In the genomic region with DNA sequence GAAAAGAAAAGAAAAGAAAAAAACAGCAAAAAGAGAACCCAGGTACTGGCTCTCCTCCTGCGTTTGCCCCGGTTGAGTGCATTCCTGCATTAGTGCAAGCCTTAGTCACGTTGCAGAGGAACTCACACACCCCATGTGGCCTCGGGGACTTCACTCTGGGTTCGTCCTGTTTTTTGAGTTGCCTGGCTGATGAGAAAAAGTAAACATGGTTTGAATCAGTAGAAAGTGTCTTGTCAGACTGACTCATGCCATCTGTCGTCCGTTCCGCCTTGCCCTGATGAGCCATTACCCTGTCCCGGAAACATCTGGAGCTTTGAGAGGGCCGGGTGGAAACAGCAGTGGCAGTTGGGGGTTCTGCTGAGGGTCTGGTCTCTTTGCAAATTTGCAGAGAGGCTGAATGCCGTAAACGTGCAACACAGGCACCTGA, we compare ENCODE assay signal across 1 cellular context.
TF ChIP-seq lines count a peak whose summit lies in the region.

No MANE protein-coding gene starts in this region.

TF ChIP-seq in HepG2, 621 proteins besides CTCF, POLR2A, EP300 and RAD21 (continued from another document):
- TF ChIP-seq, protein P1, sequence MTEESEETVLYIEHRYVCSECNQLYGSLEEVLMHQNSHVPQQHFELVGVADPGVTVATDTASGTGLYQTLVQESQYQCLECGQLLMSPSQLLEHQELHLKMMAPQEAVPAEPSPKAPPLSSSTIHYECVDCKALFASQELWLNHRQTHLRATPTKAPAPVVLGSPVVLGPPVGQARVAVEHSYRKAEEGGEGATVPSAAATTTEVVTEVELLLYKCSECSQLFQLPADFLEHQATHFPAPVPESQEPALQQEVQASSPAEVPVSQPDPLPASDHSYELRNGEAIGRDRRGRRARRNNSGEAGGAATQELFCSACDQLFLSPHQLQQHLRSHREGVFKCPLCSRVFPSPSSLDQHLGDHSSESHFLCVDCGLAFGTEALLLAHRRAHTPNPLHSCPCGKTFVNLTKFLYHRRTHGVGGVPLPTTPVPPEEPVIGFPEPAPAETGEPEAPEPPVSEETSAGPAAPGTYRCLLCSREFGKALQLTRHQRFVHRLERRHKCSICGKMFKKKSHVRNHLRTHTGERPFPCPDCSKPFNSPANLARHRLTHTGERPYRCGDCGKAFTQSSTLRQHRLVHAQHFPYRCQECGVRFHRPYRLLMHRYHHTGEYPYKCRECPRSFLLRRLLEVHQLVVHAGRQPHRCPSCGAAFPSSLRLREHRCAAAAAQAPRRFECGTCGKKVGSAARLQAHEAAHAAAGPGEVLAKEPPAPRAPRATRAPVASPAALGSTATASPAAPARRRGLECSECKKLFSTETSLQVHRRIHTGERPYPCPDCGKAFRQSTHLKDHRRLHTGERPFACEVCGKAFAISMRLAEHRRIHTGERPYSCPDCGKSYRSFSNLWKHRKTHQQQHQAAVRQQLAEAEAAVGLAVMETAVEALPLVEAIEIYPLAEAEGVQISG (CRISPR knock-in tag; IDR thresholded peaks at IDR 0.05): no peak
- TF ChIP-seq, protein P2, sequence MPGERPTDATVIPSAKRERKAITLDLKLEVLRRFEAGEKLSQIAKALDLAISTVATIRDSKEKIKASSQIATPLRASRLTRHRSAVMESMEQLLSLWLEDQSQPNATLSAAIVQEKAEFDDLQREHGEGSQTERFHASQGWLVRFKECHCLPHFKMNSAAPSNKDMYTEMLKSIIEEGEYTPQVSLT (CRISPR knock-in tag; IDR thresholded peaks at IDR 0.05; ENCODE audit: borderline replicate concordance, low read depth): no peak
- peak; percentile 53; the same call in 1 of the 2 replicates for TF ChIP-seq MXD4 (CRISPR knock-in tag; IDR thresholded peaks at IDR 0.05)
- peak; percentile 79 for TF ChIP-seq ELF3 (CRISPR knock-in tag; IDR thresholded peaks at IDR 0.05)
- TF ChIP-seq, protein P3, sequence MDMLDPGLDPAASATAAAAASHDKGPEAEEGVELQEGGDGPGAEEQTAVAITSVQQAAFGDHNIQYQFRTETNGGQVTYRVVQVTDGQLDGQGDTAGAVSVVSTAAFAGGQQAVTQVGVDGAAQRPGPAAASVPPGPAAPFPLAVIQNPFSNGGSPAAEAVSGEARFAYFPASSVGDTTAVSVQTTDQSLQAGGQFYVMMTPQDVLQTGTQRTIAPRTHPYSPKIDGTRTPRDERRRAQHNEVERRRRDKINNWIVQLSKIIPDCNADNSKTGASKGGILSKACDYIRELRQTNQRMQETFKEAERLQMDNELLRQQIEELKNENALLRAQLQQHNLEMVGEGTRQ (IDR thresholded peaks at IDR 0.05; ENCODE audit: low read depth, low read length): no peak
- TF ChIP-seq, protein P3 (CRISPR knock-in tag; IDR thresholded peaks at IDR 0.05; ENCODE audit: borderline replicate concordance): no peak
- TF ChIP-seq, protein P4, sequence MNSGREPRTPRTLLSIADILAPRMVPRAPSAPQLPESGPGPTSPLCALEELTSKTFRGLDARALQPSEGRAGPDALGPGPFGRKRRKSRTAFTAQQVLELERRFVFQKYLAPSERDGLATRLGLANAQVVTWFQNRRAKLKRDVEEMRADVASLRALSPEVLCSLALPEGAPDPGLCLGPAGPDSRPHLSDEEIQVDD (CRISPR knock-in tag; IDR thresholded peaks at IDR 0.05; ENCODE audit: borderline replicate concordance): no peak
- TF ChIP-seq, protein P5, sequence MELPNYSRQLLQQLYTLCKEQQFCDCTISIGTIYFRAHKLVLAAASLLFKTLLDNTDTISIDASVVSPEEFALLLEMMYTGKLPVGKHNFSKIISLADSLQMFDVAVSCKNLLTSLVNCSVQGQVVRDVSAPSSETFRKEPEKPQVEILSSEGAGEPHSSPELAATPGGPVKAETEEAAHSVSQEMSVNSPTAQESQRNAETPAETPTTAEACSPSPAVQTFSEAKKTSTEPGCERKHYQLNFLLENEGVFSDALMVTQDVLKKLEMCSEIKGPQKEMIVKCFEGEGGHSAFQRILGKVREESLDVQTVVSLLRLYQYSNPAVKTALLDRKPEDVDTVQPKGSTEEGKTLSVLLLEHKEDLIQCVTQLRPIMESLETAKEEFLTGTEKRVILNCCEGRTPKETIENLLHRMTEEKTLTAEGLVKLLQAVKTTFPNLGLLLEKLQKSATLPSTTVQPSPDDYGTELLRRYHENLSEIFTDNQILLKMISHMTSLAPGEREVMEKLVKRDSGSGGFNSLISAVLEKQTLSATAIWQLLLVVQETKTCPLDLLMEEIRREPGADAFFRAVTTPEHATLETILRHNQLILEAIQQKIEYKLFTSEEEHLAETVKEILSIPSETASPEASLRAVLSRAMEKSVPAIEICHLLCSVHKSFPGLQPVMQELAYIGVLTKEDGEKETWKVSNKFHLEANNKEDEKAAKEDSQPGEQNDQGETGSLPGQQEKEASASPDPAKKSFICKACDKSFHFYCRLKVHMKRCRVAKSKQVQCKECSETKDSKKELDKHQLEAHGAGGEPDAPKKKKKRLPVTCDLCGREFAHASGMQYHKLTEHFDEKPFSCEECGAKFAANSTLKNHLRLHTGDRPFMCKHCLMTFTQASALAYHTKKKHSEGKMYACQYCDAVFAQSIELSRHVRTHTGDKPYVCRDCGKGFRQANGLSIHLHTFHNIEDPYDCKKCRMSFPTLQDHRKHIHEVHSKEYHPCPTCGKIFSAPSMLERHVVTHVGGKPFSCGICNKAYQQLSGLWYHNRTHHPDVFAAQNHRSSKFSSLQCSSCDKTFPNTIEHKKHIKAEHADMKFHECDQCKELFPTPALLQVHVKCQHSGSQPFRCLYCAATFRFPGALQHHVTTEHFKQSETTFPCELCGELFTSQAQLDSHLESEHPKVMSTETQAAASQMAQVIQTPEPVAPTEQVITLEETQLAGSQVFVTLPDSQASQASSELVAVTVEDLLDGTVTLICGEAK (IDR thresholded peaks at IDR 0.05): no peak
- TF ChIP-seq, protein P5 (CRISPR knock-in tag; IDR thresholded peaks at IDR 0.05): no peak
- 0 out of 2 replicates have a peak, but pooled peaks have one; percentile 27 for TF ChIP-seq KMT2A (CRISPR knock-in tag; IDR thresholded peaks at IDR 0.05)
- no peak for TF ChIP-seq ZFP82 (CRISPR knock-in tag; IDR thresholded peaks at IDR 0.05; ENCODE audit: borderline replicate concordance)
- no peak for TF ChIP-seq SNRNP70 (IDR thresholded peaks at IDR 0.05; ENCODE audit: low read depth, low read length)
- TF ChIP-seq SYNCRIP (IDR thresholded peaks at IDR 0.05; ENCODE audit: insufficient read depth, low read depth, low read length): no peak
- TF ChIP-seq GATAD1 (CRISPR knock-in tag; IDR thresholded peaks at IDR 0.05): no peak
- no peak for TF ChIP-seq NR2C2 (CRISPR knock-in tag; IDR thresholded peaks at IDR 0.05; ENCODE audit: borderline replicate concordance)
- no peak for TF ChIP-seq EHMT2 (IDR thresholded peaks at IDR 0.05; ENCODE audit: borderline replicate concordance, low read depth, low read length)
- no peak for TF ChIP-seq ZNF33A (CRISPR knock-in tag; IDR thresholded peaks at IDR 0.05; ENCODE audit: borderline replicate concordance)
- TF ChIP-seq NR2F2 (IDR thresholded peaks at IDR 0.05; ENCODE audit: borderline replicate concordance, low read depth): no peak
- TF ChIP-seq ZFP62 (CRISPR knock-in tag; IDR thresholded peaks at IDR 0.05): no peak
- TF ChIP-seq, protein P6, sequence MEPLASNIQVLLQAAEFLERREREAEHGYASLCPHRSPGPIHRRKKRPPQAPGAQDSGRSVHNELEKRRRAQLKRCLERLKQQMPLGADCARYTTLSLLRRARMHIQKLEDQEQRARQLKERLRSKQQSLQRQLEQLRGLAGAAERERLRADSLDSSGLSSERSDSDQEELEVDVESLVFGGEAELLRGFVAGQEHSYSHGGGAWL (CRISPR knock-in tag; IDR thresholded peaks at IDR 0.05): no peak
- no peak for TF ChIP-seq GTF2F1 (IDR thresholded peaks at IDR 0.05; ENCODE audit: low read length)
- no peak for TF ChIP-seq AGO1 (IDR thresholded peaks at IDR 0.05; ENCODE audit: low read depth, low read length, poor library complexity, severe bottlenecking)
- TF ChIP-seq ZNF720 (CRISPR knock-in tag; IDR thresholded peaks at IDR 0.05): no peak
- TF ChIP-seq TOE1 (CRISPR knock-in tag; IDR thresholded peaks at IDR 0.05): no peak
- TF ChIP-seq, protein P7, sequence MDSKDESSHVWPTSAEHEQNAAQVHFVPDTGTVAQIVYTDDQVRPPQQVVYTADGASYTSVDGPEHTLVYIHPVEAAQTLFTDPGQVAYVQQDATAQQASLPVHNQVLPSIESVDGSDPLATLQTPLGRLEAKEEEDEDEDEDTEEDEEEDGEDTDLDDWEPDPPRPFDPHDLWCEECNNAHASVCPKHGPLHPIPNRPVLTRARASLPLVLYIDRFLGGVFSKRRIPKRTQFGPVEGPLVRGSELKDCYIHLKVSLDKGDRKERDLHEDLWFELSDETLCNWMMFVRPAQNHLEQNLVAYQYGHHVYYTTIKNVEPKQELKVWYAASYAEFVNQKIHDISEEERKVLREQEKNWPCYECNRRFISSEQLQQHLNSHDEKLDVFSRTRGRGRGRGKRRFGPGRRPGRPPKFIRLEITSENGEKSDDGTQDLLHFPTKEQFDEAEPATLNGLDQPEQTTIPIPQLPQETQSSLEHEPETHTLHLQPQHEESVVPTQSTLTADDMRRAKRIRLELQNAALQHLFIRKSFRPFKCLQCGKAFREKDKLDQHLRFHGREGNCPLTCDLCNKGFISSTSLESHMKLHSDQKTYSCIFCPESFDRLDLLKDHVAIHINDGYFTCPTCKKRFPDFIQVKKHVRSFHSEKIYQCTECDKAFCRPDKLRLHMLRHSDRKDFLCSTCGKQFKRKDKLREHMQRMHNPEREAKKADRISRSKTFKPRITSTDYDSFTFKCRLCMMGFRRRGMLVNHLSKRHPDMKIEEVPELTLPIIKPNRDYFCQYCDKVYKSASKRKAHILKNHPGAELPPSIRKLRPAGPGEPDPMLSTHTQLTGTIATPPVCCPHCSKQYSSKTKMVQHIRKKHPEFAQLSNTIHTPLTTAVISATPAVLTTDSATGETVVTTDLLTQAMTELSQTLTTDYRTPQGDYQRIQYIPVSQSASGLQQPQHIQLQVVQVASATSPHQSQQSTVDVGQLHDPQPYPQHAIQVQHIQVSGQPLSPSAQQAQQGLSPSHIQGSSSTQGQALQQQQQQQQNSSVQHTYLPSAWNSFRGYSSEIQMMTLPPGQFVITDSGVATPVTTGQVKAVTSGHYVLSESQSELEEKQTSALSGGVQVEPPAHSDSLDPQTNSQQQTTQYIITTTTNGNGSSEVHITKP (CRISPR knock-in tag; IDR thresholded peaks at IDR 0.05; ENCODE audit: low read depth): no peak
- TF ChIP-seq, protein P8, sequence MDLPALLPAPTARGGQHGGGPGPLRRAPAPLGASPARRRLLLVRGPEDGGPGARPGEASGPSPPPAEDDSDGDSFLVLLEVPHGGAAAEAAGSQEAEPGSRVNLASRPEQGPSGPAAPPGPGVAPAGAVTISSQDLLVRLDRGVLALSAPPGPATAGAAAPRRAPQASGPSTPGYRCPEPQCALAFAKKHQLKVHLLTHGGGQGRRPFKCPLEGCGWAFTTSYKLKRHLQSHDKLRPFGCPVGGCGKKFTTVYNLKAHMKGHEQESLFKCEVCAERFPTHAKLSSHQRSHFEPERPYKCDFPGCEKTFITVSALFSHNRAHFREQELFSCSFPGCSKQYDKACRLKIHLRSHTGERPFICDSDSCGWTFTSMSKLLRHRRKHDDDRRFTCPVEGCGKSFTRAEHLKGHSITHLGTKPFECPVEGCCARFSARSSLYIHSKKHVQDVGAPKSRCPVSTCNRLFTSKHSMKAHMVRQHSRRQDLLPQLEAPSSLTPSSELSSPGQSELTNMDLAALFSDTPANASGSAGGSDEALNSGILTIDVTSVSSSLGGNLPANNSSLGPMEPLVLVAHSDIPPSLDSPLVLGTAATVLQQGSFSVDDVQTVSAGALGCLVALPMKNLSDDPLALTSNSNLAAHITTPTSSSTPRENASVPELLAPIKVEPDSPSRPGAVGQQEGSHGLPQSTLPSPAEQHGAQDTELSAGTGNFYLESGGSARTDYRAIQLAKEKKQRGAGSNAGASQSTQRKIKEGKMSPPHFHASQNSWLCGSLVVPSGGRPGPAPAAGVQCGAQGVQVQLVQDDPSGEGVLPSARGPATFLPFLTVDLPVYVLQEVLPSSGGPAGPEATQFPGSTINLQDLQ (CRISPR knock-in tag; IDR thresholded peaks at IDR 0.05): no peak
- TF ChIP-seq HNRNPLL (IDR thresholded peaks at IDR 0.05; ENCODE audit: low read depth, low read length, poor library complexity, severe bottlenecking): no peak
- no peak for TF ChIP-seq ZNF329 (CRISPR knock-in tag; IDR thresholded peaks at IDR 0.05; ENCODE audit: low read depth)
- no peak for TF ChIP-seq ZNF30 (CRISPR knock-in tag; IDR thresholded peaks at IDR 0.05)
- TF ChIP-seq PRMT3 (CRISPR knock-in tag; IDR thresholded peaks at IDR 0.05; ENCODE audit: borderline replicate concordance, low read depth): no peak
- no peak for TF ChIP-seq SAFB2 (CRISPR knock-in tag; IDR thresholded peaks at IDR 0.05; ENCODE audit: borderline replicate concordance, low read depth)
- no peak for TF ChIP-seq RFXAP (CRISPR knock-in tag; IDR thresholded peaks at IDR 0.05; ENCODE audit: borderline replicate concordance)
TF ChIP-seq in HepG2: peak in this region for 69.
